In the genomic region with DNA sequence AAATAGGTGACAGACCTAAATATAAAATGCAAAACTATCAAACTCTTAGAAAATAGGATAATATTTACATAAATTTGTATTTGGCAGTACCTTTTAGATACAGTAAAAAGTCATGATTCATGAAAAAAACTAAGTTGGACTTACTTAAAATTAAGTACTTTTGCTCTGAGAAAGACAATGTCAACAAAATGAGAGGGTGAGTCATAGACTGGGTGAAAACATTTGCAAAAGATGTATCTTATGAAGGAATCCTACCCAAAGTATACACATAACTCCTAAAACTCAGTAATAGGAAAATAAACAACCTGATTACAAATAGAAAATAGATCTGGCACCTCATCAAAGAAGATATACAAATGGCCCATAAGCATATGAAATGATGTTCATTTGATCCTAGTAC, we compare ENCODE assay signal across 19 cellular contexts.
"Had no signal": no experiment of that assay in that cellular context is flagged by ENCODE, and none has a peak within 500 bp of the region (broad histone marks: within the 10 kb centered on the region; RNA-seq: fewer than 3 reads in every experiment).

No MANE protein-coding gene starts in this region.

- DNase-seq: IMR-90, Kasumi-1, KG1, MM.1S, NCI-H1092 treated with DMSO at 0.1 percent for 48 hours, NCI-H1417, NCI-H1436 treated with DMSO at 0.1 percent for 48 hours, NCI-H1694, NCI-H187 treated with DMSO at 0.1 percent for 48 hours, NCI-H2029 treated with DMSO at 0.1 percent for 48 hours, NCI-H2227 treated with DMSO at 0.1 percent for 48 hours, NCI-H524, NCI-H526 treated with DMSO at 0.1 percent for 48 hours, NCI-H748 treated with DMSO at 0.1 percent for 48 hours, RPMI8226, SHP77, SK-N-SH, SW 1271 had no signal

- ATAC-seq: HepG2 had no signal
